In genomic region chr9:18253950-18254349, GRCh38 we compare ENCODE assay signal across 22 cellular contexts.
A peak's percentile ranks its signal among the peaks of the same experiment; 100 is the strongest.
DNase-seq lines count a peak whose midpoint lies in the region; ATAC-seq and TF ChIP-seq lines count a peak whose summit lies in the region.
"Had no signal": no experiment of that assay in that cellular context is flagged by ENCODE, and none has a peak within 500 bp of the region (broad histone marks: within the 10 kb centered on the region; RNA-seq: fewer than 3 reads in every experiment).

No MANE protein-coding gene starts in this region.

- ATAC-seq in GM19035 (IDR thresholded peaks at IDR 0.05; ENCODE audit: unreplicated experiment) = no peak

- no peaks in the 10 kb centered on the region for H3K9me3 ChIP-seq in Karpas-422 (ENCODE audit: low read length)
- H3K9me3 ChIP-seq in SK-N-SH = no peaks in the 10 kb centered on the region
- H3K9me3 ChIP-seq: BE2C, BLaER1 had no signal

- H3F3A ChIP-seq in SK-N-SH (replicated peaks; ENCODE audit: insufficient read depth) = peaks cover 12% of the 10 kb centered on the region

- H4K20me1 ChIP-seq in Karpas-422 (ENCODE audit: insufficient read depth, low read depth, low read length) (no peaks in the 10 kb centered on the region), SK-N-SH (ENCODE audit: insufficient read depth) (no peaks in the 10 kb centered on the region)
- H4K20me1 ChIP-seq: BLaER1 had no signal

- POLR2A ChIA-PET in SK-N-SH (lab: Yijun Ruan, JAX) = no interaction called here

- H3K9me2 ChIP-seq in Karpas-422 (replicated peaks; ENCODE audit: insufficient read depth, low read length) (no peaks in the 10 kb centered on the region), SK-N-SH (no peaks in the 10 kb centered on the region)

- no peaks in the 10 kb centered on the region for H3K79me2 ChIP-seq in Karpas-422 (ENCODE audit: low read length)
- H3K79me2 ChIP-seq in SK-N-SH (ENCODE audit: insufficient read depth) = no peaks in the 10 kb centered on the region

- no peak for TF ChIP-seq EP300 in SK-N-SH (IDR thresholded peaks at IDR 0.05; ENCODE audit: borderline replicate concordance in 1 of 2, low read depth in 1 of 2, low read length in 1 of 2)

- H3K27ac ChIP-seq in Karpas-422 (ENCODE audit: low read length) (no peak overlapping the region), SK-N-SH (ENCODE audit: low read depth in 2 of 2, low read length in 1 of 2) (no peak overlapping the region)
- H3K27ac ChIP-seq: BLaER1 had no signal

- 73% methylated on average over 9 of the region's 9 CpGs for WGBS in SK-N-SH (ENCODE audit: low lambda C conversion rate)

- TF ChIP-seq RAD21 in SK-N-SH (IDR thresholded peaks at IDR 0.05; ENCODE audit: low read length) = no peak

- H3K36me3 ChIP-seq in Karpas-422 (ENCODE audit: insufficient read depth, low read length) (no peaks in the 10 kb centered on the region), SK-N-SH (replicated peaks in 1 of 2; ENCODE audit: control insufficient read depth in 1 of 2, insufficient read depth in 2 of 2, low read length in 1 of 2) (no peaks in the 10 kb centered on the region)
- H3K36me3 ChIP-seq: BE2C, BLaER1 had no signal

- H3K9ac ChIP-seq in Karpas-422 (ENCODE audit: low read length) (no peak overlapping the region), SK-N-SH (no peak overlapping the region)
- H3K9ac ChIP-seq: BLaER1 had no signal

- DNase-seq in EH (ENCODE audit: low read depth) = peak; percentile 5
- DNase-seq in Karpas-422 = peak; percentile 5
- DNase-seq in M059J (ENCODE audit: low read depth) = peak; percentile 11
- DNase-seq in RKO (ENCODE audit: low spot score) = peak; percentile 14
- no peak for DNase-seq in SK-N-SH
- DNase-seq in head of caudate nucleus = no peak
- DNase-seq: 8988T; ACHN; BE2C; C1 segment of cervical spinal cord; CD4-positive, alpha-beta memory T cell; CD4-positive, CD25-positive, alpha-beta regulatory T cell; CD8-positive, alpha-beta memory T cell; COR-L47; DMS 273 treated with DMSO at 0.1 percent for 48 hours; DMS153; DMS53; DMS79; DND-41; GF-D8 had no signal

- no peak overlapping the region for H2AFZ ChIP-seq in Karpas-422 (ENCODE audit: low read length)
- no peak overlapping the region for H2AFZ ChIP-seq in SK-N-SH (ENCODE audit: low read depth)

- intact Hi-C loops in head of caudate nucleus (cut with DNase I) = loop anchor here (5.0 to 10.0 kb wide), 2 partner anchors 191 to 773 kb away; no protein-coding TSS in a partner anchor

- H3K4me2 ChIP-seq in Karpas-422 (ENCODE audit: low read depth, low read length, poor library complexity, severe bottlenecking) (no peak overlapping the region), SK-N-SH (no peak overlapping the region)
- H3K4me2 ChIP-seq: BLaER1 had no signal

- CTCF ChIA-PET in SK-N-SH (lab: Yijun Ruan, JAX) = interaction anchor here (0.7 to 6.6 kb wide), 16 partner anchors 9 to 773 kb away, joined by 3 to 110 read pairs (median 4); no protein-coding TSS in a partner anchor

- H3K27me3 ChIP-seq in Karpas-422 (ENCODE audit: low read length) (no peaks in the 10 kb centered on the region), SK-N-SH (ENCODE audit: insufficient read depth) (no peaks in the 10 kb centered on the region)
- H3K27me3 ChIP-seq: BLaER1 had no signal

- TF ChIP-seq CTCF in SK-N-SH (IDR thresholded peaks at IDR 0.05) = no peak

- H3K4me1 ChIP-seq in Karpas-422 (ENCODE audit: low read length) (no peaks in the 10 kb centered on the region), SK-N-SH (ENCODE audit: control insufficient read depth in 1 of 2, insufficient read depth in 2 of 2, low read depth in 1 of 2, low read length in 1 of 2) (peaks cover 2 to 4% of the 10 kb centered on the region in 2 experiments; a peak in 3 of 4 replicates)
- H3K4me1 ChIP-seq: BE2C, BLaER1 had no signal

- H3K4me3 ChIP-seq in Karpas-422 (ENCODE audit: low read length) = no peak overlapping the region
- H3K4me3 ChIP-seq in SK-N-SH (ENCODE audit: low read depth in 2 of 2, low read length in 1 of 2) = no peak overlapping the region
- H3K4me3 ChIP-seq: BLaER1 had no signal

TF ChIP-seq in SK-N-SH, 30 proteins besides CTCF, POLR2A, EP300 and RAD21:
- no peak for TF ChIP-seq PBX3 (IDR thresholded peaks at IDR 0.05)
- TF ChIP-seq NFIC (IDR thresholded peaks at IDR 0.05; ENCODE audit: borderline replicate concordance) = no peak
- no peak for TF ChIP-seq ELF1 (IDR thresholded peaks at IDR 0.05)
- TF ChIP-seq RFX5 (IDR thresholded peaks at IDR 0.05; ENCODE audit: low read length) = no peak
- TF ChIP-seq ZBTB33 (IDR thresholded peaks at IDR 0.05; ENCODE audit: borderline replicate concordance, low read depth) = no peak
- TF ChIP-seq CHD2 (IDR thresholded peaks at IDR 0.05; ENCODE audit: low read length, partially characterized antibody) = no peak
- TF ChIP-seq USF2 (IDR thresholded peaks at IDR 0.05; ENCODE audit: borderline replicate concordance, low read depth, low read length) = no peak
- no peak for TF ChIP-seq TCF12 (IDR thresholded peaks at IDR 0.05)
- TF ChIP-seq FOXJ3 (CRISPR knock-in tag; IDR thresholded peaks at IDR 0.05) = no peak
- TF ChIP-seq GABPA (IDR thresholded peaks at IDR 0.05; ENCODE audit: low read depth) = no peak
TF ChIP-seq in SK-N-SH: peak in this region for 0.

Comparison
In these comparisons a context has a peak if more than half of its experiments do, and no peak if none do; other contexts are left out.
1. DNase-seq: peak in EH (single experiment), Karpas-422 (single experiment), M059J (single experiment) and RKO (single experiment); none in SK-N-SH (single experiment) and head of caudate nucleus (0 of 42).